ENCODE assay signal across 1 cellular context in the genomic region with DNA sequence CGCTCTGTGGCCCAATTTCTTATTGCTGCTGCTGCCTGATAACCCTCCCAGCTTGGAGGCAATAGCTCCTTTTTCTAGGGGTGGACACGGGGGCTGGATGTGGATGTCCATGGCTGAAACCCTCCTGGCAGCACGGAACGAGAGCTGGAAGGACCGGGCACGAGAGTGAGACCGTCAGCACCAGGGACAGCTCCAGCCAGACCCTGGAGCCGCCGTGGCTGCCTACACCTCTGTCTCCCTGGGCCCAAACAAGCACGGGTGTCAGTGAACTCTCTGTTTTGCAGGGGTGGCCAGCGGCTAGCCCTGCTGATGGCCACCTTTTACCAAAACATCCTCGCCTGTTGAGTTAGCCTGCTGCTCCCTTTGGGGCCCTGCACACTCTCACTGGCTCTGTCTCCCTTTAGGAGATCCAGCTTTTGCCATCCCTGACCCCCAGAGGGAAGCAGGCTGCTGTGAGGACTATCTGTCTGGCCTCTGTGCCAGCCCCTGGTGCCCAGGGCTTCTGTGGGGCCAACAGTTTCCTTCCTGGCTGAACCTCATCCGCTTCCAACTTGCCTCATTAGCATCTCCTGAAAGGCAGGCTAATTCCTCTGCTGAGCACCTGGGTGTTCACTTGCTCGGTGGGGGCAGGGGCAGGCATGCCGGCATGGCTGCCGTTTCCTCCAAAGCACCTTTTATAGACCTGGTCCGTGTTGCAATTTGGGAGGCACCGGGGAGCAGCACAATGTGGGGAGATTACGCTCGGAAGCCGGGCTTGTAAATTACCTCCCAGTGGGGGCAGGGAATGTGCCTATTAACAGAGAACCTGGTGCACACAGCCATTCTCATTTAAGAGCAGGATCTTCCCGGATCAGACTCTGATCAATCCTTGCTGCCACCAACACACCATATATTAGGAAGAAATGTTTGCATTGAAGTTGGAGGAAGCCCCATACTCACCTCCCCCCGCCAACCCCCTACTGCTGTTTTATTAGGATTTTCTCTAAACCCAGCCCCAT.
TF ChIP-seq lines count a peak whose summit lies in the region.

No MANE protein-coding gene starts in this region.

TF ChIP-seq in HepG2, 621 proteins besides CTCF, POLR2A, EP300 and RAD21 (continued from another document and continues in another):
- TF ChIP-seq, protein P1, sequence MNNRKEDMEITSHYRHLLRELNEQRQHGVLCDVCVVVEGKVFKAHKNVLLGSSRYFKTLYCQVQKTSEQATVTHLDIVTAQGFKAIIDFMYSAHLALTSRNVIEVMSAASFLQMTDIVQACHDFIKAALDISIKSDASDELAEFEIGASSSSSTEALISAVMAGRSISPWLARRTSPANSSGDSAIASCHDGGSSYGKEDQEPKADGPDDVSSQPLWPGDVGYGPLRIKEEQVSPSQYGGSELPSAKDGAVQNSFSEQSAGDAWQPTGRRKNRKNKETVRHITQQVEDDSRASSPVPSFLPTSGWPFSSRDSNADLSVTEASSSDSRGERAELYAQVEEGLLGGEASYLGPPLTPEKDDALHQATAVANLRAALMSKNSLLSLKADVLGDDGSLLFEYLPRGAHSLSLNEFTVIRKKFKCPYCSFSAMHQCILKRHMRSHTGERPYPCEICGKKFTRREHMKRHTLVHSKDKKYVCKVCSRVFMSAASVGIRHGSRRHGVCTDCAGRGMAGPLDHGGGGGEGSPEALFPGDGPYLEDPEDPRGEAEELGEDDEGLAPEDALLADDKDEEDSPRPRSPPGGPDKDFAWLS (CRISPR knock-in tag; IDR thresholded peaks at IDR 0.05; ENCODE audit: borderline replicate concordance): no peak
- TF ChIP-seq, protein P2, sequence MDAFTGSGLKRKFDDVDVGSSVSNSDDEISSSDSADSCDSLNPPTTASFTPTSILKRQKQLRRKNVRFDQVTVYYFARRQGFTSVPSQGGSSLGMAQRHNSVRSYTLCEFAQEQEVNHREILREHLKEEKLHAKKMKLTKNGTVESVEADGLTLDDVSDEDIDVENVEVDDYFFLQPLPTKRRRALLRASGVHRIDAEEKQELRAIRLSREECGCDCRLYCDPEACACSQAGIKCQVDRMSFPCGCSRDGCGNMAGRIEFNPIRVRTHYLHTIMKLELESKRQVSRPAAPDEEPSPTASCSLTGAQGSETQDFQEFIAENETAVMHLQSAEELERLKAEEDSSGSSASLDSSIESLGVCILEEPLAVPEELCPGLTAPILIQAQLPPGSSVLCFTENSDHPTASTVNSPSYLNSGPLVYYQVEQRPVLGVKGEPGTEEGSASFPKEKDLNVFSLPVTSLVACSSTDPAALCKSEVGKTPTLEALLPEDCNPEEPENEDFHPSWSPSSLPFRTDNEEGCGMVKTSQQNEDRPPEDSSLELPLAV (CRISPR knock-in tag; conservative IDR thresholded peaks at IDR 0.05; ENCODE audit: low read depth): no peak
- peak; percentile 49; the same call in 1 of the 2 replicates for TF ChIP-seq RARA (CRISPR knock-in tag; IDR thresholded peaks at IDR 0.05)
- no peak for TF ChIP-seq KDM6A (CRISPR knock-in tag; IDR thresholded peaks at IDR 0.05; ENCODE audit: low read depth)
- peak; percentile 70; the same call in 1 of the 2 replicates for TF ChIP-seq ZNF256 (CRISPR knock-in tag; conservative IDR thresholded peaks at IDR 0.05)
- TF ChIP-seq ZNF777 (CRISPR knock-in tag; IDR thresholded peaks at IDR 0.05): 0 out of 2 replicates have a peak, but pooled peaks have one; percentile 43
- no peak for TF ChIP-seq ZFP82 (CRISPR knock-in tag; IDR thresholded peaks at IDR 0.05; ENCODE audit: borderline replicate concordance)
- TF ChIP-seq, protein P3, sequence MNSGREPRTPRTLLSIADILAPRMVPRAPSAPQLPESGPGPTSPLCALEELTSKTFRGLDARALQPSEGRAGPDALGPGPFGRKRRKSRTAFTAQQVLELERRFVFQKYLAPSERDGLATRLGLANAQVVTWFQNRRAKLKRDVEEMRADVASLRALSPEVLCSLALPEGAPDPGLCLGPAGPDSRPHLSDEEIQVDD (CRISPR knock-in tag; IDR thresholded peaks at IDR 0.05; ENCODE audit: borderline replicate concordance): no peak
- TF ChIP-seq REPIN1 (CRISPR knock-in tag; IDR thresholded peaks at IDR 0.05; ENCODE audit: borderline replicate concordance, low read depth): 0 out of 2 replicates have a peak, but pooled peaks have one; percentile 24
- TF ChIP-seq, protein P4, sequence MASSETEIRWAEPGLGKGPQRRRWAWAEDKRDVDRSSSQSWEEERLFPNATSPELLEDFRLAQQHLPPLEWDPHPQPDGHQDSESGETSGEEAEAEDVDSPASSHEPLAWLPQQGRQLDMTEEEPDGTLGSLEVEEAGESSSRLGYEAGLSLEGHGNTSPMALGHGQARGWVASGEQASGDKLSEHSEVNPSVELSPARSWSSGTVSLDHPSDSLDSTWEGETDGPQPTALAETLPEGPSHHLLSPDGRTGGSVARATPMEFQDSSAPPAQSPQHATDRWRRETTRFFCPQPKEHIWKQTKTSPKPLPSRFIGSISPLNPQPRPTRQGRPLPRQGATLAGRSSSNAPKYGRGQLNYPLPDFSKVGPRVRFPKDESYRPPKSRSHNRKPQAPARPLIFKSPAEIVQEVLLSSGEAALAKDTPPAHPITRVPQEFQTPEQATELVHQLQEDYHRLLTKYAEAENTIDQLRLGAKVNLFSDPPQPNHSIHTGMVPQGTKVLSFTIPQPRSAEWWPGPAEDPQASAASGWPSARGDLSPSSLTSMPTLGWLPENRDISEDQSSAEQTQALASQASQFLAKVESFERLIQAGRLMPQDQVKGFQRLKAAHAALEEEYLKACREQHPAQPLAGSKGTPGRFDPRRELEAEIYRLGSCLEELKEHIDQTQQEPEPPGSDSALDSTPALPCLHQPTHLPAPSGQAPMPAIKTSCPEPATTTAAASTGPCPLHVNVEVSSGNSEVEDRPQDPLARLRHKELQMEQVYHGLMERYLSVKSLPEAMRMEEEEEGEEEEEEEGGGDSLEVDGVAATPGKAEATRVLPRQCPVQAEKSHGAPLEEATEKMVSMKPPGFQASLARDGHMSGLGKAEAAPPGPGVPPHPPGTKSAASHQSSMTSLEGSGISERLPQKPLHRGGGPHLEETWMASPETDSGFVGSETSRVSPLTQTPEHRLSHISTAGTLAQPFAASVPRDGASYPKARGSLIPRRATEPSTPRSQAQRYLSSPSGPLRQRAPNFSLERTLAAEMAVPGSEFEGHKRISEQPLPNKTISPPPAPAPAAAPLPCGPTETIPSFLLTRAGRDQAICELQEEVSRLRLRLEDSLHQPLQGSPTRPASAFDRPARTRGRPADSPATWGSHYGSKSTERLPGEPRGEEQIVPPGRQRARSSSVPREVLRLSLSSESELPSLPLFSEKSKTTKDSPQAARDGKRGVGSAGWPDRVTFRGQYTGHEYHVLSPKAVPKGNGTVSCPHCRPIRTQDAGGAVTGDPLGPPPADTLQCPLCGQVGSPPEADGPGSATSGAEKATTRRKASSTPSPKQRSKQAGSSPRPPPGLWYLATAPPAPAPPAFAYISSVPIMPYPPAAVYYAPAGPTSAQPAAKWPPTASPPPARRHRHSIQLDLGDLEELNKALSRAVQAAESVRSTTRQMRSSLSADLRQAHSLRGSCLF (CRISPR knock-in tag; IDR thresholded peaks at IDR 0.05; ENCODE audit: borderline replicate concordance): 0 out of 2 replicates have a peak, but pooled peaks have one; percentile 83
- TF ChIP-seq KDM3A (CRISPR knock-in tag; IDR thresholded peaks at IDR 0.05; ENCODE audit: low read depth): no peak
- no peak; the same call in 1 of the 2 replicates for TF ChIP-seq ZNF484 (CRISPR knock-in tag; IDR thresholded peaks at IDR 0.05; ENCODE audit: borderline replicate concordance, low read depth)
- TF ChIP-seq GABPB1 (CRISPR knock-in tag; IDR thresholded peaks at IDR 0.05): peak; percentile 42; the same call in 1 of the 2 replicates
- no peak for TF ChIP-seq MTA1 (CRISPR knock-in tag; IDR thresholded peaks at IDR 0.05; ENCODE audit: borderline replicate concordance)
- no peak for TF ChIP-seq ATM (IDR thresholded peaks at IDR 0.05; ENCODE audit: borderline replicate concordance)
- TF ChIP-seq FOXC1 (CRISPR knock-in tag; IDR thresholded peaks at IDR 0.05; ENCODE audit: borderline replicate concordance): no peak
- TF ChIP-seq SOX13 (IDR thresholded peaks at IDR 0.05): no peak
- TF ChIP-seq SOX13 (CRISPR knock-in tag; conservative IDR thresholded peaks at IDR 0.05 in 1 of 2, IDR thresholded peaks at IDR 0.05 in 1 of 2): 0 out of 4 replicates have a peak, but pooled peaks of 1 of the 2 experiments have one; percentile 21
- TF ChIP-seq, protein P5, sequence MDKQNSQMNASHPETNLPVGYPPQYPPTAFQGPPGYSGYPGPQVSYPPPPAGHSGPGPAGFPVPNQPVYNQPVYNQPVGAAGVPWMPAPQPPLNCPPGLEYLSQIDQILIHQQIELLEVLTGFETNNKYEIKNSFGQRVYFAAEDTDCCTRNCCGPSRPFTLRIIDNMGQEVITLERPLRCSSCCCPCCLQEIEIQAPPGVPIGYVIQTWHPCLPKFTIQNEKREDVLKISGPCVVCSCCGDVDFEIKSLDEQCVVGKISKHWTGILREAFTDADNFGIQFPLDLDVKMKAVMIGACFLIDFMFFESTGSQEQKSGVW (CRISPR knock-in tag; IDR thresholded peaks at IDR 0.05; ENCODE audit: borderline replicate concordance): no peak
- no peak for TF ChIP-seq ZNF761 (CRISPR knock-in tag; conservative IDR thresholded peaks at IDR 0.05)
- TF ChIP-seq, protein P6, sequence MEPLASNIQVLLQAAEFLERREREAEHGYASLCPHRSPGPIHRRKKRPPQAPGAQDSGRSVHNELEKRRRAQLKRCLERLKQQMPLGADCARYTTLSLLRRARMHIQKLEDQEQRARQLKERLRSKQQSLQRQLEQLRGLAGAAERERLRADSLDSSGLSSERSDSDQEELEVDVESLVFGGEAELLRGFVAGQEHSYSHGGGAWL (CRISPR knock-in tag; IDR thresholded peaks at IDR 0.05): peak; percentile 64; the same call in 1 of the 2 replicates
- peak; percentile 90 for TF ChIP-seq ZNF138 (CRISPR knock-in tag; IDR thresholded peaks at IDR 0.05; ENCODE audit: low read depth)
- TF ChIP-seq ZNF83 (CRISPR knock-in tag; IDR thresholded peaks at IDR 0.05; ENCODE audit: borderline replicate concordance): no peak
- TF ChIP-seq ZNF562 (CRISPR knock-in tag; IDR thresholded peaks at IDR 0.05; ENCODE audit: borderline replicate concordance): no peak
- TF ChIP-seq ZMYM4 (CRISPR knock-in tag; IDR thresholded peaks at IDR 0.05): 0 out of 2 replicates have a peak, but pooled peaks have one; percentile 19
- TF ChIP-seq ZNF550 (CRISPR knock-in tag; IDR thresholded peaks at IDR 0.05; ENCODE audit: borderline replicate concordance): no peak
- no peak for TF ChIP-seq FIP1L1 (IDR thresholded peaks at IDR 0.05; ENCODE audit: borderline replicate concordance, insufficient read depth, low read depth, low read length)
- 0 out of 2 replicates have a peak, but pooled peaks have one; percentile 23 for TF ChIP-seq PPARG (CRISPR knock-in tag; conservative IDR thresholded peaks at IDR 0.05)
- TF ChIP-seq ZBTB1 (CRISPR knock-in tag; IDR thresholded peaks at IDR 0.05; ENCODE audit: borderline replicate concordance): no peak
- no peak for TF ChIP-seq ZFP1 (CRISPR knock-in tag; IDR thresholded peaks at IDR 0.05)
- TF ChIP-seq, protein P7, sequence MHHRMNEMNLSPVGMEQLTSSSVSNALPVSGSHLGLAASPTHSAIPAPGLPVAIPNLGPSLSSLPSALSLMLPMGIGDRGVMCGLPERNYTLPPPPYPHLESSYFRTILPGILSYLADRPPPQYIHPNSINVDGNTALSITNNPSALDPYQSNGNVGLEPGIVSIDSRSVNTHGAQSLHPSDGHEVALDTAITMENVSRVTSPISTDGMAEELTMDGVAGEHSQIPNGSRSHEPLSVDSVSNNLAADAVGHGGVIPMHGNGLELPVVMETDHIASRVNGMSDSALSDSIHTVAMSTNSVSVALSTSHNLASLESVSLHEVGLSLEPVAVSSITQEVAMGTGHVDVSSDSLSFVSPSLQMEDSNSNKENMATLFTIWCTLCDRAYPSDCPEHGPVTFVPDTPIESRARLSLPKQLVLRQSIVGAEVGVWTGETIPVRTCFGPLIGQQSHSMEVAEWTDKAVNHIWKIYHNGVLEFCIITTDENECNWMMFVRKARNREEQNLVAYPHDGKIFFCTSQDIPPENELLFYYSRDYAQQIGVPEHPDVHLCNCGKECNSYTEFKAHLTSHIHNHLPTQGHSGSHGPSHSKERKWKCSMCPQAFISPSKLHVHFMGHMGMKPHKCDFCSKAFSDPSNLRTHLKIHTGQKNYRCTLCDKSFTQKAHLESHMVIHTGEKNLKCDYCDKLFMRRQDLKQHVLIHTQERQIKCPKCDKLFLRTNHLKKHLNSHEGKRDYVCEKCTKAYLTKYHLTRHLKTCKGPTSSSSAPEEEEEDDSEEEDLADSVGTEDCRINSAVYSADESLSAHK (CRISPR knock-in tag; IDR thresholded peaks at IDR 0.05; ENCODE audit: borderline replicate concordance): no peak
- TF ChIP-seq ZFP36L2 (CRISPR knock-in tag; IDR thresholded peaks at IDR 0.05): no peak
- TF ChIP-seq XBP1 (CRISPR knock-in tag; IDR thresholded peaks at IDR 0.05): no peak
- no peak for TF ChIP-seq ZNF101 (CRISPR knock-in tag; IDR thresholded peaks at IDR 0.05; ENCODE audit: borderline replicate concordance, low read depth)
- TF ChIP-seq, protein P8, sequence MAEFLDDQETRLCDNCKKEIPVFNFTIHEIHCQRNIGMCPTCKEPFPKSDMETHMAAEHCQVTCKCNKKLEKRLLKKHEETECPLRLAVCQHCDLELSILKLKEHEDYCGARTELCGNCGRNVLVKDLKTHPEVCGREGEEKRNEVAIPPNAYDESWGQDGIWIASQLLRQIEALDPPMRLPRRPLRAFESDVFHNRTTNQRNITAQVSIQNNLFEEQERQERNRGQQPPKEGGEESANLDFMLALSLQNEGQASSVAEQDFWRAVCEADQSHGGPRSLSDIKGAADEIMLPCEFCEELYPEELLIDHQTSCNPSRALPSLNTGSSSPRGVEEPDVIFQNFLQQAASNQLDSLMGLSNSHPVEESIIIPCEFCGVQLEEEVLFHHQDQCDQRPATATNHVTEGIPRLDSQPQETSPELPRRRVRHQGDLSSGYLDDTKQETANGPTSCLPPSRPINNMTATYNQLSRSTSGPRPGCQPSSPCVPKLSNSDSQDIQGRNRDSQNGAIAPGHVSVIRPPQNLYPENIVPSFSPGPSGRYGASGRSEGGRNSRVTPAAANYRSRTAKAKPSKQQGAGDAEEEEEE (CRISPR knock-in tag; IDR thresholded peaks at IDR 0.05; ENCODE audit: borderline replicate concordance): no peak
- no peak for TF ChIP-seq FOSL1 (CRISPR knock-in tag; IDR thresholded peaks at IDR 0.05; ENCODE audit: borderline replicate concordance)
- TF ChIP-seq KLF12 (CRISPR knock-in tag; IDR thresholded peaks at IDR 0.05; ENCODE audit: borderline replicate concordance): no peak
- TF ChIP-seq, protein P9, sequence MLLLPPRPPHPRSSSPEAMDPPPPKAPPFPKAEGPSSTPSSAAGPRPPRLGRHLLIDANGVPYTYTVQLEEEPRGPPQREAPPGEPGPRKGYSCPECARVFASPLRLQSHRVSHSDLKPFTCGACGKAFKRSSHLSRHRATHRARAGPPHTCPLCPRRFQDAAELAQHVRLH (CRISPR knock-in tag; IDR thresholded peaks at IDR 0.05; ENCODE audit: borderline replicate concordance, low read depth): peak; percentile 64; the same call in 1 of the 2 replicates
- no peak for TF ChIP-seq ZNF713 (CRISPR knock-in tag; IDR thresholded peaks at IDR 0.05)
- TF ChIP-seq MAFF (IDR thresholded peaks at IDR 0.05; ENCODE audit: low read depth, low read length): no peak
- TF ChIP-seq ZBTB21 (CRISPR knock-in tag; IDR thresholded peaks at IDR 0.05): no peak
- TF ChIP-seq CBX2 (IDR thresholded peaks at IDR 0.05; ENCODE audit: low read depth, low read length): no peak
- no peak for TF ChIP-seq CBX2 (CRISPR knock-in tag; IDR thresholded peaks at IDR 0.05; ENCODE audit: low read depth)
